ENCODE assay signal across 8 cellular contexts in genomic region chr17:8186787-8187516, GRCh38.
DNase-seq lines count a peak whose midpoint lies in the region; ATAC-seq and TF ChIP-seq lines count a peak whose summit lies in the region.

No MANE protein-coding gene starts in this region.

- DNase-seq in GF-D8 (lab: John Stamatoyannopoulos, UW): peak; percentile 83
- DNase-seq in NCI-H2227 (lab: John Stamatoyannopoulos, UW; ENCODE audit: unreplicated experiment): peak; percentile 92
- DNase-seq in caudate nucleus (lab: John Stamatoyannopoulos, UW): peak; percentile 62 to 96 (median 89)
- DNase-seq in islet precursor cell: peak; percentile 99
- DNase-seq in smooth muscle cell of the brain vasculature (ENCODE audit: low read depth, low spot score): peak; percentile 85

- peak overlapping the region; percentile 99 for H3K27ac ChIP-seq in caudate nucleus (ENCODE audit: low read depth, low read length)

- peak; percentile 20 for ATAC-seq in HG03045 (IDR thresholded peaks at IDR 0.05; ENCODE audit: unreplicated experiment)
- no peak for ATAC-seq in HG03460 (IDR thresholded peaks at IDR 0.05; ENCODE audit: unreplicated experiment)

- TF ChIP-seq CTCF in WI38 (IDR thresholded peaks at IDR 0.05; ENCODE audit: low read depth, low read length): no peak

- peak overlapping the region; percentile 82 for H3K4me3 ChIP-seq in WI38 (ENCODE audit: low read depth, low read length)
